10 cellular contexts compared by ENCODE assay signal in genomic region chr6:14316911-14317535, GRCh38.
A peak's percentile ranks its signal among the peaks of the same experiment; 100 is the strongest.
DNase-seq lines count a peak whose midpoint lies in the region; ATAC-seq, FAIRE-seq and TF ChIP-seq lines count a peak whose summit lies in the region.
"Had no signal": no experiment of that assay in that cellular context is flagged by ENCODE, and none has a peak within 500 bp of the region (broad histone marks: within the 10 kb centered on the region; RNA-seq: fewer than 3 reads in every experiment).

No MANE protein-coding gene starts in this region.

- H3K36me3 Mint-ChIP-seq in activated B cell treated with CpG ODN at 0.5 μM for 24 hours (ENCODE audit: low read depth), result no peaks in the 10 kb centered on the region

- H3K4me1 Mint-ChIP-seq in activated B cell treated with CpG ODN at 0.5 μM for 24 hours, result peaks cover 63% of the 10 kb centered on the region

- intact Hi-C loops in activated B cell treated with CpG ODN at 0.5 μM for 24 hours (cut with micrococcal nuclease) (loop anchor here (10.0 kb wide), 1 partner anchor 928 kb away; the partner anchor contains the start of gene JARID2), left cardiac atrium (cut with DNase I) (no loop called here)

- DNase-seq in D721Med (ENCODE audit: insufficient read length, low spot score) (no peak), HTR-8/SVneo (ENCODE audit: insufficient read length, low spot score) (peak; percentile 14), activated B cell treated with CpG ODN at 0.5 μM for 24 hours (no peak), left cardiac atrium (no peak), MM.1S (no peak), nucleus accumbens (lab: John Stamatoyannopoulos, UW) (no peak)
- DNase-seq: activated naive CD8-positive, alpha-beta T cell treated with anti-CD3 and anti-CD28 coated beads, Interleukin-2, amount 50 U/mL, for 24 hours had no signal

- H3K4me2 ChIP-seq in MM.1S (ENCODE audit: low read depth, low read length), result no peak overlapping the region
- H3K4me2 ChIP-seq: KMS-11 had no signal

- 34 to 42% methylated on average over 3 of the region's 5 CpGs for WGBS in mesodermal cell (ENCODE audit: insufficient coverage in 2 of 2), 2 experiments

- H3F3A ChIP-seq in MM.1S (ENCODE audit: insufficient read depth, low read length), result no peaks in the 10 kb centered on the region

- H3K4me3 ChIP-seq in mesodermal cell (ENCODE audit: extremely low read depth, insufficient read depth, low read length, poor library complexity, severe bottlenecking) (no peak overlapping the region), MM.1S (ENCODE audit: low read length) (no peak overlapping the region)

- no peaks in the 10 kb centered on the region for H3K9me3 ChIP-seq in mesodermal cell (ENCODE audit: control insufficient read depth, low read length)
- no peaks in the 10 kb centered on the region for H3K9me3 ChIP-seq in MM.1S (replicated peaks; ENCODE audit: insufficient read depth, low read length)

- H4K20me1 ChIP-seq in MM.1S (ENCODE audit: insufficient read depth, low read length), result no peaks in the 10 kb centered on the region

- H2AFZ ChIP-seq in MM.1S (ENCODE audit: low read length), result no peak overlapping the region

- H3K4me1 ChIP-seq in mesodermal cell (ENCODE audit: control insufficient read depth, insufficient read depth, low read length, poor library complexity, severe bottlenecking), result peaks cover 8% of the 10 kb centered on the region
- H3K4me1 ChIP-seq in MM.1S (ENCODE audit: low read length), result no peaks in the 10 kb centered on the region

- H3K27ac ChIP-seq in mesodermal cell (ENCODE audit: low read depth, low read length, severe bottlenecking) (peak overlapping the region; percentile 43), MM.1S (ENCODE audit: low read length) (no peak overlapping the region)
- H3K27ac ChIP-seq: KMS-11 had no signal

- no peak overlapping the region for H3K9ac ChIP-seq in MM.1S (ENCODE audit: low read length)
- H3K9ac ChIP-seq: KMS-11 had no signal

- no peaks in the 10 kb centered on the region for H3K27me3 Mint-ChIP-seq in activated B cell treated with CpG ODN at 0.5 μM for 24 hours
- H3K27me3 Mint-ChIP-seq: activated naive CD8-positive, alpha-beta T cell treated with anti-CD3 and anti-CD28 coated beads, Interleukin-2, amount 50 U/mL, for 24 hours had no signal

- CTCF ChIA-PET in activated B cell treated with CpG ODN at 0.5 μM for 24 hours (lab: Charles Lee), result interaction anchor here (1.0 kb wide), 1 partner anchor 715 kb away, joined by 3 read pairs; no protein-coding TSS in a partner anchor

- no peaks in the 10 kb centered on the region for H3K79me2 ChIP-seq in MM.1S (ENCODE audit: low read length)

- H3K27me3 ChIP-seq in MM.1S (replicated peaks; ENCODE audit: insufficient read depth, low read length), result no peaks in the 10 kb centered on the region

- FAIRE-seq in D721Med (lab: Jason Lieb, UNC), result no peak
- FAIRE-seq in HTR-8/SVneo (lab: Jason Lieb, UNC), result no peak

- POLR2A ChIA-PET in activated B cell treated with CpG ODN at 0.5 μM for 24 hours (lab: Charles Lee), result interaction anchor here (1.2 kb wide), 1 partner anchor 40 kb away, joined by 3 read pairs; no protein-coding TSS in a partner anchor

- no peaks in the 10 kb centered on the region for H3K9me2 ChIP-seq in MM.1S (replicated peaks; ENCODE audit: insufficient read depth, low read length)

- no peak for ATAC-seq in activated B cell treated with CpG ODN at 0.5 μM for 24 hours (ENCODE audit: low read depth)
- no peak for ATAC-seq in left cardiac atrium
- ATAC-seq in HG03378 (IDR thresholded peaks at IDR 0.05; ENCODE audit: unreplicated experiment), result no peak
- ATAC-seq: activated naive CD8-positive, alpha-beta T cell treated with anti-CD3 and anti-CD28 coated beads, Interleukin-2, amount 50 U/mL, for 24 hours had no signal

- H3K4me3 Mint-ChIP-seq in activated B cell treated with CpG ODN at 0.5 μM for 24 hours, result peak overlapping the region; percentile 32
- H3K4me3 Mint-ChIP-seq: activated naive CD8-positive, alpha-beta T cell treated with anti-CD3 and anti-CD28 coated beads, Interleukin-2, amount 50 U/mL, for 24 hours had no signal

- peak overlapping the region; percentile 71 for H3K27ac Mint-ChIP-seq in activated B cell treated with CpG ODN at 0.5 μM for 24 hours
- H3K27ac Mint-ChIP-seq: activated naive CD8-positive, alpha-beta T cell treated with anti-CD3 and anti-CD28 coated beads, Interleukin-2, amount 50 U/mL, for 24 hours had no signal

- TF ChIP-seq CTCF in D721Med (IDR thresholded peaks at IDR 0.05; ENCODE audit: insufficient read depth, missing control alignments), result peak; percentile 25
- TF ChIP-seq CTCF in activated B cell treated with CpG ODN at 0.5 μM for 24 hours (IDR thresholded peaks at IDR 0.05), result no peak
- no peak for TF ChIP-seq CTCF in MM.1S (IDR thresholded peaks at IDR 0.05; ENCODE audit: low read length)

- no peaks in the 10 kb centered on the region for H3K9me3 Mint-ChIP-seq in activated B cell treated with CpG ODN at 0.5 μM for 24 hours
- H3K9me3 Mint-ChIP-seq: activated naive CD8-positive, alpha-beta T cell treated with anti-CD3 and anti-CD28 coated beads, Interleukin-2, amount 50 U/mL, for 24 hours had no signal

- H3K36me3 ChIP-seq in mesodermal cell (ENCODE audit: control insufficient read depth, insufficient read depth, low read length) (no peaks in the 10 kb centered on the region), MM.1S (replicated peaks; ENCODE audit: insufficient read depth, low read length) (no peaks in the 10 kb centered on the region)
